1 cellular context compared by ENCODE assay signal in genomic region chr10:77377678-77378352, GRCh38.
TF ChIP-seq lines count a peak whose summit lies in the region.

No MANE protein-coding gene starts in this region.

TF ChIP-seq in GM23338, 12 proteins besides CTCF, POLR2A, EP300 and RAD21 (continued from another document):
- TF ChIP-seq ZNF462 (CRISPR knock-in tag; IDR thresholded peaks at IDR 0.05) (no peak), POLR2AphosphoS5 (IDR thresholded peaks at IDR 0.05; ENCODE audit: low read depth) (no peak), ZNF331 (CRISPR knock-in tag; IDR thresholded peaks at IDR 0.05; ENCODE audit: low read depth) (no peak), CREB1 (CRISPR knock-in tag; IDR thresholded peaks at IDR 0.05; ENCODE audit: low read depth) (no peak), REST (IDR thresholded peaks at IDR 0.05; ENCODE audit: unreplicated experiment) (no peak), ZNF114 (CRISPR knock-in tag; IDR thresholded peaks at IDR 0.05) (no peak)
